ENCODE assay signal across 25 cellular contexts in genomic region chr10:65628777-65629176, GRCh38.
"Had no signal": no experiment of that assay in that cellular context is flagged by ENCODE, and none has a peak within 500 bp of the region (broad histone marks: within the 10 kb centered on the region; RNA-seq: fewer than 3 reads in every experiment).

No MANE protein-coding gene starts in this region.

- DNase-seq: colonic mucosa; effector CD8-positive, alpha-beta T cell; endodermal cell; foreskin fibroblast; heart left ventricle; left cardiac atrium; left lung; mesenchymal stem cell; mucosa of descending colon; naive B cell; pancreas; retina; stimulated activated CD4-positive, alpha-beta T cell treated with anti-CD3 and anti-CD28 coated beads, Interleukin-2, amount 100 ng/mL, for 24 hours; stimulated activated CD4-positive, alpha-beta T cell treated with anti-CD3 and anti-CD28 coated beads, Interleukin-4, amount 100 ng/mL, for 24 hours; stimulated activated naive CD8-positive, alpha-beta T cell treated with anti-CD3 and anti-CD28 coated beads, Interleukin-15, Interleukin-2, amounts not matched to agents 100 U/mL and 50 U/mL, for 24 hours; substantia nigra; testis; tibial artery; upper lobe of right lung; uterus had no signal

- H3K27ac ChIP-seq: colonic mucosa, epithelial cell of prostate, gastroesophageal sphincter, heart left ventricle, hepatocyte, left lung, neutrophil, pancreas, testis, tibial artery, upper lobe of right lung, uterus had no signal

- H2AFZ ChIP-seq: hepatocyte had no signal

- FAIRE-seq: islet of Langerhans had no signal

- H3K79me2 ChIP-seq: hepatocyte had no signal

- H3K9me3 ChIP-seq: colonic mucosa, neutrophil, pancreas, testis, tibial artery, upper lobe of right lung, uterus had no signal

- H3K36me3 ChIP-seq: colonic mucosa, gastroesophageal sphincter, heart left ventricle, left lung, neutrophil, pancreas, tibial artery, upper lobe of right lung, uterus had no signal

- H3K4me1 ChIP-seq: colonic mucosa, gastroesophageal sphincter, heart left ventricle, left lung, pancreas, testis, tibial artery, upper lobe of right lung, uterus had no signal

- H3K27me3 ChIP-seq: colonic mucosa, gastroesophageal sphincter, heart left ventricle, hepatocyte, left lung, neutrophil, pancreas, testis, tibial artery, upper lobe of right lung, uterus had no signal

- H3K4me2 ChIP-seq: hepatocyte had no signal

- H3K4me3 ChIP-seq: colonic mucosa, gastroesophageal sphincter, heart left ventricle, hepatocyte, left lung, mucosa of descending colon, pancreas, testis, tibial artery, upper lobe of right lung, uterus had no signal
